8 cellular contexts compared by ENCODE assay signal in the genomic region with DNA sequence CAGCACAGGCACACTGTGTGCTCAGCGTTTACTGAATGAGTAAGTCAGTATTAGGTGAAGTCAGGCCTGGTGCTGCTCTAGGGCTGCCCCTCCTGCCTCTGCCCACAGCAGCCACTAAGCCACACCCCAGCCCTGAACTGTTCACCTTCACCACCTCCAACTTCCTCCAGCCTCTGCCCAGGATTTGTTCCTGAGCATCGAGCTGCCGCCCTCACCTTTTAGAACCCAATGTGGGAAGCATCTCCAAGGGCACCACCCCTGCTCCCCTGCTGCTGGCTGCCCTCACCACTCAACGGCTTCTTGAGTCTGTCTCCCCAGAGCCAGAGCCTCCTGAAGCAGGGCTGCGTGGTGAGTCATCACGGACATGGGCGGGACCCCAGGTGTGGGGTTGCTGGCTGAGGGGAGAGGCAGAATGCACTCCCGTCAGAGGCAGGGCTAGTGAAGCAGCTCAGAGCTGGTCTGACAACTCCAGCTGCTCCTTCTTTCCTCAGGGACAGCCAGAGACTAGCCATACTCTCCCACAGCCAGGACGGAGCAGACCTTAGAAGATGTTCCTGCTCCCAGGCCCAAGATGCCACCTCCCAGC. TPM values are rescaled to one million over a fixed set of nuclear protein-coding genes. Genes with fewer than 3 reads are reported as not detected.
A peak's percentile ranks its signal among the peaks of the same experiment; 100 is the strongest.
DNase-seq lines count a peak whose midpoint lies in the region; ATAC-seq, FAIRE-seq and TF ChIP-seq lines count a peak whose summit lies in the region.

No MANE protein-coding gene starts in this region.

- peaks cover 37% of the 10 kb centered on the region for H3K4me1 Mint-ChIP-seq in activated CD4-positive, alpha-beta T cell treated with anti-CD3 and anti-CD28 coated beads for 36 hours

- H3K27me3 Mint-ChIP-seq in activated CD4-positive, alpha-beta T cell treated with anti-CD3 and anti-CD28 coated beads for 36 hours = no peaks in the 10 kb centered on the region

- H3K23ac ChIP-seq in H1 (ENCODE audit: insufficient read length) = no peak overlapping the region

- CTCF ChIA-PET in activated CD4-positive, alpha-beta T cell treated with anti-CD3 and anti-CD28 coated beads for 36 hours (lab: Charles Lee) = interaction anchor here (0.6 to 1.5 kb wide), 4 partner anchors 10 to 364 kb away, joined by 3 to 4 read pairs (median 4); no protein-coding TSS in a partner anchor
- CTCF ChIA-PET in H1 (lab: Charles Lee; ENCODE audit: partially characterized antibody) = interaction anchor here (1.2 to 3.6 kb wide), 2 partner anchors 11 to 14 kb away, joined by 4 to 17 read pairs; a partner anchor contains a TSS

- peak; percentile 70 for DNase-seq in activated CD4-positive, alpha-beta T cell treated with anti-CD3 and anti-CD28 coated beads for 36 hours
- DNase-seq in H1 (ENCODE audit: low read depth in 1 of 2, low spot score in 2 of 2) (no peak), UCSD-AML1 (lab: John Stamatoyannopoulos, UW; ENCODE audit: unreplicated experiment) (no peak), NCI-H748 (lab: John Stamatoyannopoulos, UW; ENCODE audit: unreplicated experiment) (no peak), NCI-H526 treated with DMSO at 0.1 percent for 48 hours (lab: John Stamatoyannopoulos, UW) (no peak)

- H3K23me2 ChIP-seq in H1 (ENCODE audit: low read depth, low read length) = peaks cover 7% of the 10 kb centered on the region

- no peak for TF ChIP-seq RAD21 in H1 (IDR thresholded peaks at IDR 0.05 in 1 of 2, conservative IDR thresholded peaks at IDR 0.05 in 1 of 2; ENCODE audit: low read depth in 2 of 2, low read length in 2 of 2)

- peaks cover 40% of the 10 kb centered on the region for H3K36me3 ChIP-seq in HUES48 (ENCODE audit: control insufficient read depth, insufficient read depth, low read length)
- peaks cover 16 to 34% (median 28%) of the 10 kb centered on the region in 4 experiments for H3K36me3 ChIP-seq in H1 (ENCODE audit: control insufficient read depth in 2 of 4, insufficient read depth in 4 of 4, low read length in 3 of 4)

- H3K4me2 ChIP-seq in H1 (ENCODE audit: insufficient read depth in 1 of 2, low read depth in 2 of 2, low read length in 2 of 2) = no peak overlapping the region; a peak in 1 of 4 replicates

- H3K4ac ChIP-seq in H1 (replicated peaks; ENCODE audit: insufficient read length, low read depth, low read length) = no peak overlapping the region

- H3K4me1 ChIP-seq in HUES48 (ENCODE audit: control insufficient read depth, insufficient read depth, low read length) (peaks cover 9% of the 10 kb centered on the region; the same call in 1 of the 2 replicates), H1 (replicated peaks in 1 of 4; ENCODE audit: control insufficient read depth in 3 of 4, insufficient read depth in 4 of 4, low read length in 3 of 4) (peaks cover 0 to 12% (median 9%) of the 10 kb centered on the region in 4 experiments; a peak in 6 of 7 replicates)

- no peak overlapping the region for H2BK120ac ChIP-seq in H1 (replicated peaks; ENCODE audit: low read depth, low read length)

- no peak overlapping the region for H3K18ac ChIP-seq in H1 (ENCODE audit: extremely low read depth, low read length)

- H2BK20ac ChIP-seq in H1 (ENCODE audit: low read length) = no peak overlapping the region

- H4K5ac ChIP-seq in H1 (ENCODE audit: insufficient read length, low read depth, low read length) = no peak overlapping the region

- 0 out of 2 replicates have a peak overlapping the region, but pooled peaks have one; percentile 54 for H4K8ac ChIP-seq in H1 (ENCODE audit: extremely low read depth, insufficient read depth, low read length)

- POLR2A ChIA-PET in activated CD4-positive, alpha-beta T cell treated with anti-CD3 and anti-CD28 coated beads for 36 hours (lab: Charles Lee) = no interaction called here
- POLR2A ChIA-PET in H1 (lab: Charles Lee; ENCODE audit: partially characterized antibody) = interaction anchor here (6.3 to 12.6 kb wide), 2 partner anchors 13 to 15 kb away, joined by 36 to 149 read pairs; a partner anchor contains a TSS

- no peak for TF ChIP-seq EP300 in H1 (IDR thresholded peaks at IDR 0.05; ENCODE audit: borderline replicate concordance in 1 of 2, low read depth in 2 of 2, low read length in 2 of 2)

- H2AK5ac ChIP-seq in H1 (ENCODE audit: low read depth, low read length) = no peak overlapping the region

- H3K27ac ChIP-seq in HUES48 (ENCODE audit: low read depth, low read length) (peak overlapping the region; percentile 5), H1 (ENCODE audit: low read depth, low read length) (no peak overlapping the region), skin epidermis (peak overlapping the region in 20 of 21 experiments; percentile 70 to 98 (median 84))

- H3K9ac ChIP-seq in HUES48 (ENCODE audit: low read depth, low read length) = no peak overlapping the region
- peak overlapping the region in 1 of 4 experiments; percentile 10; a peak in 1 of 7 replicates for H3K9ac ChIP-seq in H1 (replicated peaks in 1 of 4; ENCODE audit: extremely low read depth in 1 of 4, low read depth in 3 of 4, low read length in 3 of 4)

- no peak overlapping the region for H2BK15ac ChIP-seq in H1 (ENCODE audit: low read length)

- no peak for TF ChIP-seq CTCF in H1 (IDR thresholded peaks at IDR 0.05; ENCODE audit: control extremely low read depth in 1 of 3, insufficient read depth in 1 of 3, low read depth in 1 of 3, low read length in 3 of 3)

- H3K4me3 Mint-ChIP-seq in activated CD4-positive, alpha-beta T cell treated with anti-CD3 and anti-CD28 coated beads for 36 hours = no peak overlapping the region

- peak; percentile 46 for ATAC-seq in activated CD4-positive, alpha-beta T cell treated with anti-CD3 and anti-CD28 coated beads for 36 hours
- no peak for ATAC-seq in GM21526 (IDR thresholded peaks at IDR 0.05; ENCODE audit: low FRiP score, unreplicated experiment)

- FAIRE-seq in H1 (lab: Jason Lieb, UNC) = no peak

- H3K79me1 ChIP-seq in H1 (ENCODE audit: low read depth, low read length) = peaks cover 20% of the 10 kb centered on the region

- H2BK5ac ChIP-seq in H1 (ENCODE audit: low read depth, low read length) = 0 out of 2 replicates have a peak overlapping the region, but pooled peaks have one; percentile 71

- no peak overlapping the region for H4K91ac ChIP-seq in H1 (replicated peaks; ENCODE audit: insufficient read length, low read length)

- H3K4me3 ChIP-seq in HUES48 (ENCODE audit: low read depth, low read length) (no peak overlapping the region), H1 (ENCODE audit: extremely low read depth in 1 of 4, insufficient read depth in 2 of 4, low read depth in 3 of 4, low read length in 4 of 4) (no peak overlapping the region; a peak in 1 of 8 replicates), skin epidermis (no peak overlapping the region)

- peaks cover 0 to 25% of the 10 kb centered on the region in 2 experiments; a peak in 3 of 4 replicates for H3K79me2 ChIP-seq in H1 (ENCODE audit: control insufficient read depth in 1 of 2, insufficient read depth in 2 of 2, low read length in 2 of 2)

- no peaks in the 10 kb centered on the region for H3K36me3 Mint-ChIP-seq in activated CD4-positive, alpha-beta T cell treated with anti-CD3 and anti-CD28 coated beads for 36 hours (ENCODE audit: low read depth)

- no peaks in the 10 kb centered on the region for H3K9me3 ChIP-seq in HUES48 (ENCODE audit: control insufficient read depth, insufficient read depth, low read length)
- H3K9me3 ChIP-seq in H1 (ENCODE audit: insufficient read depth in 2 of 2, low read depth in 1 of 2, low read length in 1 of 2) = peaks cover 0 to 4% of the 10 kb centered on the region in 2 experiments; a peak in 1 of 4 replicates

- H4K20me1 ChIP-seq in H1 (replicated peaks in 1 of 2; ENCODE audit: control insufficient read depth in 1 of 2, insufficient read depth in 2 of 2, low read length in 2 of 2) = peaks cover 19 to 35% of the 10 kb centered on the region in 2 experiments

- H3K27me3 ChIP-seq in HUES48 (ENCODE audit: control insufficient read depth, insufficient read depth, low read length) (no peaks in the 10 kb centered on the region), H1 (replicated peaks in 1 of 4; ENCODE audit: control insufficient read depth in 3 of 4, extremely low read depth in 1 of 4, insufficient read depth in 3 of 4, low read length in 3 of 4) (no peaks in the 10 kb centered on the region)

- H2AFZ ChIP-seq in H1 (ENCODE audit: low read length) = no peak overlapping the region

- intact Hi-C loops in activated CD4-positive, alpha-beta T cell treated with anti-CD3 and anti-CD28 coated beads for 36 hours (cut with DNase I, micrococcal nuclease) = no loop called here

- H3K14ac ChIP-seq in H1 (ENCODE audit: insufficient read length) = no peak overlapping the region

- H3K9me3 Mint-ChIP-seq in activated CD4-positive, alpha-beta T cell treated with anti-CD3 and anti-CD28 coated beads for 36 hours (ENCODE audit: low read depth) = no peaks in the 10 kb centered on the region

- 91% methylated on average over 9 of the region's 9 CpGs; no CpG with 5 or more reads in 1 of the 2 experiments for WGBS in H1 (ENCODE audit: extremely low coverage in 1 of 2, insufficient coverage in 1 of 2, insufficient read length in 1 of 2, insufficient replicate concordance in 2 of 2, low coverage in 1 of 2, low lambda C conversion rate in 2 of 2, missing lambda C conversion rate in 1 of 2), 2 experiments

- peak overlapping the region; percentile 38 for H3K27ac Mint-ChIP-seq in activated CD4-positive, alpha-beta T cell treated with anti-CD3 and anti-CD28 coated beads for 36 hours

- TF ChIP-seq POLR2A in H1 (IDR thresholded peaks at IDR 0.05; ENCODE audit: control extremely low read depth in 1 of 2, low read depth in 2 of 2, low read length in 2 of 2) = no peak

- H3K56ac ChIP-seq in H1 (replicated peaks; ENCODE audit: insufficient read length, low read depth, low read length) = no peak overlapping the region

- no peak overlapping the region for H2BK12ac ChIP-seq in H1 (ENCODE audit: low read depth, low read length)

RNA-seq across cellular contexts. Expression of a gene that starts 5.8 kb away (rescaled TPM):
- 1 to 10 TPM; 4.7 to 5.1 TPM for total RNA-seq in activated CD4-positive, alpha-beta T cell treated with anti-CD3 and anti-CD28 coated beads for 36 hours
- 51.9 and 52.2 TPM in 2 replicates for total RNA-seq in H1 (2021; fragmentation: NEBNext Ultra II Directional; extraction: Animal tissue kit (Norgen Biotek cat#: 25700))
- polyA plus RNA-seq in H1 (2011; rRNA removed) = 176 and 199 TPM in 2 replicates
- 123 TPM for polyA plus RNA-seq in H1 (2011; cell fraction: cytosol; rRNA removed)
- 151 TPM for polyA plus RNA-seq in H1 (2011; cell fraction: nucleus; rRNA removed)
- 31.1 to 66.1 TPM (median 59.2 TPM) in 4 replicates for polyA plus RNA-seq in H1 (2012, experiment 1 of 2)
- polyA plus RNA-seq in H1 (2012, experiment 2 of 2) = 59.1 TPM
- polyA plus RNA-seq in H1 (2013, experiment 1 of 2) = 78.6 TPM
- 81.3 TPM for polyA plus RNA-seq in H1 (2013, experiment 2 of 2)
- 73.6 and 96.1 TPM in 2 replicates for polyA minus RNA-seq in H1 (2011; rRNA and poly(A)+ RNA removed)
- polyA minus RNA-seq in H1 (2011; cell fraction: cytosol; rRNA and poly(A)+ RNA removed) = 48.2 TPM
- 64.4 TPM for polyA minus RNA-seq in H1 (2011; cell fraction: nucleus; rRNA and poly(A)+ RNA removed)

RNA-seq across cellular contexts. Expression of a gene that starts 11.3 kb away (rescaled TPM):
- total RNA-seq in activated CD4-positive, alpha-beta T cell treated with anti-CD3 and anti-CD28 coated beads for 36 hours = 10 to 100 TPM; 15.0 to 17.1 TPM
- 30.8 and 33.3 TPM in 2 replicates for total RNA-seq in H1 (2021; fragmentation: NEBNext Ultra II Directional; extraction: Animal tissue kit (Norgen Biotek cat#: 25700))
- 65.4 and 73.6 TPM in 2 replicates for polyA plus RNA-seq in H1 (2011; rRNA removed)
- 61.2 TPM for polyA plus RNA-seq in H1 (2011; cell fraction: cytosol; rRNA removed)
- polyA plus RNA-seq in H1 (2011; cell fraction: nucleus; rRNA removed) = 48.4 TPM
- polyA plus RNA-seq in H1 (2012, experiment 1 of 2) = 37.2 to 43.9 TPM (median 39.9 TPM) in 4 replicates
- polyA plus RNA-seq in H1 (2012, experiment 2 of 2) = 39.5 TPM
- polyA plus RNA-seq in H1 (2013, experiment 1 of 2) = 27.0 TPM
- polyA plus RNA-seq in H1 (2013, experiment 2 of 2) = 26.3 TPM
- polyA minus RNA-seq in H1 (2011; rRNA and poly(A)+ RNA removed) = 23.2 and 29.9 TPM in 2 replicates
- 10.8 TPM for polyA minus RNA-seq in H1 (2011; cell fraction: cytosol; rRNA and poly(A)+ RNA removed)
- 14.3 TPM for polyA minus RNA-seq in H1 (2011; cell fraction: nucleus; rRNA and poly(A)+ RNA removed)

RNA-seq across cellular contexts. Expression of a gene that starts 13.4 kb away (rescaled TPM):
- under 1 TPM in 1 of 2 experiments, not detected in 1; 0.37 TPM for total RNA-seq in activated CD4-positive, alpha-beta T cell treated with anti-CD3 and anti-CD28 coated beads for 36 hours
- 1.7 and 2.0 TPM in 2 replicates for total RNA-seq in H1 (2021; fragmentation: NEBNext Ultra II Directional; extraction: Animal tissue kit (Norgen Biotek cat#: 25700))
- polyA plus RNA-seq in H1 (2011; rRNA removed) = 5.4 and 9.1 TPM in 2 replicates
- polyA plus RNA-seq in H1 (2011; cell fraction: cytosol; rRNA removed) = 5.7 TPM
- polyA plus RNA-seq in H1 (2011; cell fraction: nucleus; rRNA removed) = 6.6 TPM
- polyA plus RNA-seq in H1 (2012, experiment 1 of 2) = 3.9 to 4.4 TPM (median 4.0 TPM) in 4 replicates
- 2.7 TPM for polyA plus RNA-seq in H1 (2012, experiment 2 of 2)
- polyA plus RNA-seq in H1 (2013, experiment 1 of 2) = 4.9 TPM
- 4.1 TPM for polyA plus RNA-seq in H1 (2013, experiment 2 of 2)
- 5.0 and 5.9 TPM in 2 replicates for polyA minus RNA-seq in H1 (2011; rRNA and poly(A)+ RNA removed)
- 4.9 TPM for polyA minus RNA-seq in H1 (2011; cell fraction: cytosol; rRNA and poly(A)+ RNA removed)
- polyA minus RNA-seq in H1 (2011; cell fraction: nucleus; rRNA and poly(A)+ RNA removed) = 6.2 TPM

RNA-seq across cellular contexts. Expression of a gene that starts 17.5 kb away (rescaled TPM):
- 1 to 10 TPM; 4.5 to 5.4 TPM for total RNA-seq in activated CD4-positive, alpha-beta T cell treated with anti-CD3 and anti-CD28 coated beads for 36 hours
- 3.2 and 4.9 TPM in 2 replicates for total RNA-seq in H1 (2021; fragmentation: NEBNext Ultra II Directional; extraction: Animal tissue kit (Norgen Biotek cat#: 25700))
- 12.2 and 13.0 TPM in 2 replicates for polyA plus RNA-seq in H1 (2011; rRNA removed)
- 7.5 TPM for polyA plus RNA-seq in H1 (2011; cell fraction: cytosol; rRNA removed)
- polyA plus RNA-seq in H1 (2011; cell fraction: nucleus; rRNA removed) = 9.4 TPM
- 3.3 to 4.6 TPM (median 4.3 TPM) in 4 replicates for polyA plus RNA-seq in H1 (2012, experiment 1 of 2)
- 6.7 TPM for polyA plus RNA-seq in H1 (2012, experiment 2 of 2)
- 3.5 TPM for polyA plus RNA-seq in H1 (2013, experiment 1 of 2)
- 3.8 TPM for polyA plus RNA-seq in H1 (2013, experiment 2 of 2)
- 2.1 and 6.2 TPM in 2 replicates for polyA minus RNA-seq in H1 (2011; rRNA and poly(A)+ RNA removed)
- polyA minus RNA-seq in H1 (2011; cell fraction: cytosol; rRNA and poly(A)+ RNA removed) = 5.6 TPM
- polyA minus RNA-seq in H1 (2011; cell fraction: nucleus; rRNA and poly(A)+ RNA removed) = 5.2 TPM

RNA-seq across cellular contexts. Expression of a gene that starts 17.5 kb away (rescaled TPM):
- total RNA-seq in activated CD4-positive, alpha-beta T cell treated with anti-CD3 and anti-CD28 coated beads for 36 hours = 10 to 100 TPM; 17.6 to 18.7 TPM
- total RNA-seq in H1 (2021; fragmentation: NEBNext Ultra II Directional; extraction: Animal tissue kit (Norgen Biotek cat#: 25700)) = 10.1 and 11.3 TPM in 2 replicates
- polyA plus RNA-seq in H1 (2011; rRNA removed) = 16.7 and 23.9 TPM in 2 replicates
- polyA plus RNA-seq in H1 (2011; cell fraction: cytosol; rRNA removed) = 12.0 TPM
- 36.5 TPM for polyA plus RNA-seq in H1 (2011; cell fraction: nucleus; rRNA removed)
- polyA plus RNA-seq in H1 (2012, experiment 1 of 2) = 5.4 to 12.0 TPM (median 10.1 TPM) in 4 replicates
- 10.8 TPM for polyA plus RNA-seq in H1 (2012, experiment 2 of 2)
- polyA plus RNA-seq in H1 (2013, experiment 1 of 2) = 10.9 TPM
- 11.2 TPM for polyA plus RNA-seq in H1 (2013, experiment 2 of 2)
- polyA minus RNA-seq in H1 (2011; rRNA and poly(A)+ RNA removed) = 7.2 and 13.4 TPM in 2 replicates
- polyA minus RNA-seq in H1 (2011; cell fraction: cytosol; rRNA and poly(A)+ RNA removed) = 3.4 TPM
- 15.6 TPM for polyA minus RNA-seq in H1 (2011; cell fraction: nucleus; rRNA and poly(A)+ RNA removed)
